In genomic region chr6:151440930-151441329, GRCh38 we compare ENCODE assay signal across 8 cellular contexts. TPM values are rescaled to one million over a fixed set of nuclear protein-coding genes. Genes with fewer than 3 reads are reported as not detected.
A peak's percentile ranks its signal among the peaks of the same experiment; 100 is the strongest.
DNase-seq lines count a peak whose midpoint lies in the region; ATAC-seq and TF ChIP-seq lines count a peak whose summit lies in the region.

No MANE protein-coding gene starts in this region.

- H3K36me3 Mint-ChIP-seq in H9 (ENCODE audit: insufficient read depth in 1 of 3, low read depth in 3 of 3) = peaks cover 2 to 40% (median 9%) of the 10 kb centered on the region in 3 experiments; a peak in 4 of 7 replicates

- H3K79me1 ChIP-seq in H9 (ENCODE audit: insufficient read depth, low read depth, low read length, poor library complexity, severe bottlenecking) = no peaks in the 10 kb centered on the region

- in situ Hi-C loops in ACHN (cut with HindIII; ENCODE audit: low pct_ligation_motif_present, low pct_unique_long_range_greater_than_20kb, low sequenced_read_pairs) = no loop called here

- no CpG with 5 or more reads among the region's 2 CpGs for WGBS in H9 (ENCODE audit: extremely low coverage, insufficient read length, low lambda C conversion rate)

- no peak overlapping the region for H2BK15ac ChIP-seq in H9 (ENCODE audit: low read depth, low read length)

- H3K14ac ChIP-seq in H9 (ENCODE audit: insufficient read depth, low read length) = no peak overlapping the region

- no peak overlapping the region for H2BK12ac ChIP-seq in H9 (ENCODE audit: insufficient read length, low read depth, low read length)

- H3K9me2 ChIP-seq in Karpas-422 (replicated peaks; ENCODE audit: insufficient read depth, low read length) = no peaks in the 10 kb centered on the region

- H4K20me1 ChIP-seq in Karpas-422 (ENCODE audit: insufficient read depth, low read depth, low read length) (no peaks in the 10 kb centered on the region), H9 (ENCODE audit: control insufficient read depth, insufficient read depth, insufficient read length) (no peaks in the 10 kb centered on the region)

- no peak overlapping the region for H3K4me3 Mint-ChIP-seq in H9

- H3K4me2 ChIP-seq in Karpas-422 (ENCODE audit: low read depth, low read length, poor library complexity, severe bottlenecking) = no peak overlapping the region
- no peak overlapping the region for H3K4me2 ChIP-seq in H9 (ENCODE audit: insufficient read depth, insufficient read length, low read length)

- H3K36me3 ChIP-seq in Karpas-422 (ENCODE audit: insufficient read depth, low read length) = peaks cover 14% of the 10 kb centered on the region; the same call in 1 of the 2 replicates

- H2AFZ ChIP-seq in Karpas-422 (ENCODE audit: low read length) (no peak overlapping the region), H9 (ENCODE audit: low read length) (no peak overlapping the region)

- H3T11ph ChIP-seq in H9 (ENCODE audit: low read length) = no peak overlapping the region

- H3K18ac ChIP-seq in H9 (ENCODE audit: insufficient read length, low read depth, low read length) = no peak overlapping the region

- no peaks in the 10 kb centered on the region for H3K9me3 ChIP-seq in Karpas-422 (ENCODE audit: low read length)
- H3K9me3 ChIP-seq in H9 (ENCODE audit: control insufficient read depth, low read depth, low read length) = no peaks in the 10 kb centered on the region

- no peaks in the 10 kb centered on the region for H3K23me2 ChIP-seq in H9 (ENCODE audit: insufficient read length, low read depth, low read length, poor library complexity, severe bottlenecking)

- H2BK5ac ChIP-seq in H9 (ENCODE audit: insufficient read length, low read length) = no peak overlapping the region

- no peak overlapping the region for H3K23ac ChIP-seq in H9 (ENCODE audit: insufficient read length, low read depth, low read length)

- H2BK120ac ChIP-seq in H9 (ENCODE audit: low read depth, low read length, poor library complexity, severe bottlenecking) = no peak overlapping the region

- H3K4me1 ChIP-seq in Karpas-422 (ENCODE audit: low read length) = peaks cover 21% of the 10 kb centered on the region
- no peaks in the 10 kb centered on the region for H3K4me1 ChIP-seq in H9 (ENCODE audit: insufficient read depth, low read length)

- H3K79me2 ChIP-seq in Karpas-422 (ENCODE audit: low read length) = peaks cover 98% of the 10 kb centered on the region
- peaks cover 3% of the 10 kb centered on the region; the same call in 1 of the 2 replicates for H3K79me2 ChIP-seq in H9 (ENCODE audit: insufficient read depth, low read length)

- TF ChIP-seq CTCF in fibroblast of pulmonary artery (IDR thresholded peaks at IDR 0.05; ENCODE audit: low read length, missing control alignments) (peak; percentile 52), H9 (conservative IDR thresholded peaks at IDR 0.05) (no peak; the same call in 2 of the 3 replicates)

- H3K4me3 ChIP-seq in Karpas-422 (ENCODE audit: low read length) = no peak overlapping the region
- H3K4me3 ChIP-seq in fibroblast of pulmonary artery (replicated peaks; ENCODE audit: low read depth, low read length) = no peak overlapping the region

- no peak overlapping the region for H3K4ac ChIP-seq in H9 (ENCODE audit: low read depth, low read length)

- CTCF ChIA-PET in HEK293T (lab: Yijun Ruan, JAX) = interaction anchor here (0.6 to 0.8 kb wide), 3 partner anchors 27 to 761 kb away, joined by 4 to 5 read pairs (median 4); no protein-coding TSS in a partner anchor

- H3K4me1 Mint-ChIP-seq in H9 = no peaks in the 10 kb centered on the region

- H3K27ac ChIP-seq in Karpas-422 (ENCODE audit: low read length) (no peak overlapping the region), H9 (ENCODE audit: insufficient read length, low read depth, low read length) (no peak overlapping the region)

- peak; percentile 29 for DNase-seq in ACHN
- DNase-seq in Karpas-422 = peak; percentile 60
- DNase-seq in fibroblast of pulmonary artery (ENCODE audit: low read depth) = peak; percentile 66
- DNase-seq in stimulated activated CD4-positive, alpha-beta T cell treated with anti-CD3 and anti-CD28 coated beads, Interleukin-4, amount 100 ng/mL, for 24 hours = no peak
- no peak for DNase-seq in HEK293T (ENCODE audit: extremely low spot score)
- DNase-seq in H9 = no peak
- no peak for DNase-seq in stimulated activated CD4-positive, alpha-beta T cell treated with anti-CD3 and anti-CD28 coated beads, Interleukin-4, amount 100 ng/mL, for 1 hour

- H3K27ac Mint-ChIP-seq in H9 = no peak overlapping the region

- H3K9ac ChIP-seq in Karpas-422 (ENCODE audit: low read length) = no peak overlapping the region
- no peak overlapping the region for H3K9ac ChIP-seq in H9 (ENCODE audit: extremely low read depth, insufficient read length, low read length)

- no peak overlapping the region for H4K8ac ChIP-seq in H9 (replicated peaks; ENCODE audit: insufficient read length, low read depth, low read length)

- no peak overlapping the region for H4K91ac ChIP-seq in H9 (ENCODE audit: insufficient read length, low read depth, low read length)

- no peak overlapping the region for H2AK5ac ChIP-seq in H9 (ENCODE audit: insufficient read length, low read length)

- H4K5ac ChIP-seq in H9 (ENCODE audit: insufficient read length, low read depth, low read length) = no peak overlapping the region

- H3K27me3 ChIP-seq in Karpas-422 (ENCODE audit: low read length) (no peaks in the 10 kb centered on the region), H9 (ENCODE audit: insufficient read depth, low read length) (no peaks in the 10 kb centered on the region)

- no peak overlapping the region for H2BK20ac ChIP-seq in H9 (ENCODE audit: low read depth, low read length, poor library complexity, severe bottlenecking)

- POLR2A ChIA-PET in HEK293T (lab: Yijun Ruan, JAX) = interaction anchor here (1.0 kb wide), 1 partner anchor 47 kb away, joined by 4 read pairs; no protein-coding TSS in a partner anchor

- H3K56ac ChIP-seq in H9 (ENCODE audit: insufficient read length, low read depth, low read length) = no peak overlapping the region

- no peaks in the 10 kb centered on the region for H3K27me3 Mint-ChIP-seq in H9 (ENCODE audit: low read depth)

- no peaks in the 10 kb centered on the region for H3K9me3 Mint-ChIP-seq in H9

- ATAC-seq in GM18861 (IDR thresholded peaks at IDR 0.05; ENCODE audit: unreplicated experiment) = peak; percentile 39

TF ChIP-seq in HEK293T, 16 proteins besides CTCF, POLR2A, EP300 and RAD21:
- TF ChIP-seq CTBP1 (IDR thresholded peaks at IDR 0.05; ENCODE audit: borderline replicate concordance) = no peak
- no peak for TF ChIP-seq L3MBTL2 (conservative IDR thresholded peaks at IDR 0.05)
- TF ChIP-seq TARDBP (IDR thresholded peaks at IDR 0.05) = no peak
- TF ChIP-seq ZNF384 (IDR thresholded peaks at IDR 0.05) = no peak
- TF ChIP-seq FOXA1 (IDR thresholded peaks at IDR 0.05) = no peak
- no peak for TF ChIP-seq HDGF (IDR thresholded peaks at IDR 0.05; ENCODE audit: borderline replicate concordance)
- TF ChIP-seq NFRKB (IDR thresholded peaks at IDR 0.05) = no peak
- no peak for TF ChIP-seq ELF4 (IDR thresholded peaks at IDR 0.05)
- TF ChIP-seq SUZ12 (IDR thresholded peaks at IDR 0.05) = no peak
- TF ChIP-seq LEF1 (IDR thresholded peaks at IDR 0.05; ENCODE audit: borderline replicate concordance) = no peak
- no peak for TF ChIP-seq FOXK2 (IDR thresholded peaks at IDR 0.05)
- no peak for TF ChIP-seq ARNT (IDR thresholded peaks at IDR 0.05)
- TF ChIP-seq BHLHE40 (IDR thresholded peaks at IDR 0.05; ENCODE audit: borderline replicate concordance) = no peak
- no peak for TF ChIP-seq FOXM1 (IDR thresholded peaks at IDR 0.05; ENCODE audit: borderline replicate concordance)

RNA-seq across cellular contexts. Expression of gene RMND1, which starts 11.0 kb away (rescaled TPM):
- 25.3 and 31.0 TPM in 2 replicates for total RNA-seq in Karpas-422 (2014; rRNA removed; shearing (Covaris generic); ENCODE audit: low replicate concordance)
- 25.2 and 27.0 TPM in 2 replicates for total RNA-seq in H9 (2021)

RNA-seq across cellular contexts. Expression of gene ZBTB2, which starts 49.6 kb away (rescaled TPM):
- 22.1 and 27.4 TPM in 2 replicates for total RNA-seq in Karpas-422 (2014; rRNA removed; shearing (Covaris generic); ENCODE audit: low replicate concordance)
- 30.5 and 31.4 TPM in 2 replicates for total RNA-seq in H9 (2021)

RNA-seq across cellular contexts. Expression of gene CCDC170, which starts 52.9 kb away (rescaled TPM):
- total RNA-seq in Karpas-422 (2014; rRNA removed; shearing (Covaris generic); ENCODE audit: low replicate concordance) = not detected in 2 replicates
- total RNA-seq in H9 (2021) = 0.07 and 0.26 TPM in 2 replicates

Comparison
In these comparisons a context has a peak if more than half of its experiments do, and no peak if none do; other contexts are left out.
1. DNase-seq: peak in ACHN (single experiment), Karpas-422 (single experiment) and fibroblast of pulmonary artery (single experiment); none in stimulated activated CD4-positive, alpha-beta T cell treated with anti-CD3 and anti-CD28 coated beads, Interleukin-4, amount 100 ng/mL, for 24 hours (single experiment), HEK293T (single experiment), H9 (single experiment) and stimulated activated CD4-positive, alpha-beta T cell treated with anti-CD3 and anti-CD28 coated beads, Interleukin-4, amount 100 ng/mL, for 1 hour (single experiment).